Comparison of ENCODE assay signal across 9 cellular contexts in genomic region chr16:56607675-56608042, GRCh38. TPM values are rescaled to one million over a fixed set of nuclear protein-coding genes. Genes with fewer than 3 reads are reported as not detected.
DNase-seq lines count a peak whose midpoint lies in the region; ATAC-seq and TF ChIP-seq lines count a peak whose summit lies in the region.
"Had no signal": no experiment of that assay in that cellular context is flagged by ENCODE, and none has a peak within 500 bp of the region (broad histone marks: within the 10 kb centered on the region; RNA-seq: fewer than 3 reads in every experiment).

No MANE protein-coding gene starts in this region.

- no peak overlapping the region for H3K9ac ChIP-seq in SU-DHL-6 (ENCODE audit: low read length)

- H3K36me3 ChIP-seq in DOHH2 (ENCODE audit: control insufficient read depth, low read length), result no peaks in the 10 kb centered on the region
- no peaks in the 10 kb centered on the region for H3K36me3 ChIP-seq in SU-DHL-6 (ENCODE audit: low read length)
- H3K36me3 ChIP-seq in esophagus squamous epithelium, result no peaks in the 10 kb centered on the region
- no peaks in the 10 kb centered on the region for H3K36me3 ChIP-seq in prostate gland

- H3K27ac ChIP-seq in DOHH2 (ENCODE audit: low read depth, low read length) (no peak overlapping the region), SU-DHL-6 (ENCODE audit: low read depth, low read length) (no peak overlapping the region), esophagus squamous epithelium (peak overlapping the region; percentile 82 to 95 (median 90)), prostate gland (peak overlapping the region; percentile 86 to 90)

- DNase-seq in esophagus squamous epithelium (lab: John Stamatoyannopoulos, UW) (no peak), prostate gland (ENCODE audit: low spot score) (no peak), D341Med (ENCODE audit: low spot score) (no peak), COLO829 (ENCODE audit: low spot score) (no peak)
- DNase-seq in stimulated activated CD4-positive, alpha-beta T cell treated with anti-CD3 and anti-CD28 coated beads, Interleukin-4, amount 100 ng/mL, for 4 hours, result no peak

- H2AFZ ChIP-seq in SU-DHL-6 (ENCODE audit: low read depth, low read length, severe bottlenecking), result no peak overlapping the region

- intact Hi-C loops in esophagus squamous epithelium (cut with DNase I), result loop anchor here (10.0 kb wide), 1 partner anchor 87 kb away; no protein-coding TSS in a partner anchor
- intact Hi-C loops in prostate gland (cut with DNase I), result loop anchor here (5.0 kb wide), 1 partner anchor 75 kb away; the partner anchor contains the start of gene MT1X

- H3K4me2 ChIP-seq in DOHH2 (ENCODE audit: low read length), result peak overlapping the region; percentile 83
- H3K4me2 ChIP-seq in SU-DHL-6 (ENCODE audit: low read depth, low read length, poor library complexity, severe bottlenecking), result peak overlapping the region; percentile 75

- H3K9me3 ChIP-seq in DOHH2 (ENCODE audit: control insufficient read depth, insufficient read depth, low read length) (no peaks in the 10 kb centered on the region), SU-DHL-6 (ENCODE audit: insufficient read depth, low read length) (no peaks in the 10 kb centered on the region), esophagus squamous epithelium (no peaks in the 10 kb centered on the region), prostate gland (no peaks in the 10 kb centered on the region)

- H3F3A ChIP-seq in DOHH2 (ENCODE audit: control insufficient read depth, insufficient read depth) (no peaks in the 10 kb centered on the region), SU-DHL-6 (ENCODE audit: insufficient read depth) (no peaks in the 10 kb centered on the region)

- H3K4me1 ChIP-seq in DOHH2 (ENCODE audit: control insufficient read depth, low read length) (peaks cover 27% of the 10 kb centered on the region), esophagus squamous epithelium (peaks cover 39 to 69% (median 49%) of the 10 kb centered on the region in 3 donors), prostate gland (replicated peaks) (peaks cover 22% of the 10 kb centered on the region)

- H3K27me3 ChIP-seq in DOHH2 (ENCODE audit: control insufficient read depth, low read length) (peaks cover 16% of the 10 kb centered on the region), SU-DHL-6 (ENCODE audit: low read length) (no peaks in the 10 kb centered on the region), esophagus squamous epithelium (no peaks in the 10 kb centered on the region), prostate gland (replicated peaks; ENCODE audit: insufficient read depth) (no peaks in the 10 kb centered on the region)

- H3K9me2 ChIP-seq in DOHH2 (replicated peaks; ENCODE audit: control insufficient read depth, low read length), result no peaks in the 10 kb centered on the region
- no peaks in the 10 kb centered on the region for H3K9me2 ChIP-seq in SU-DHL-6 (replicated peaks; ENCODE audit: insufficient read depth, low read length)

- no peak for TF ChIP-seq CTCF in DOHH2 (IDR thresholded peaks at IDR 0.05; ENCODE audit: low read depth, low read length, poor library complexity, severe bottlenecking)
- no peak for TF ChIP-seq CTCF in SU-DHL-6 (IDR thresholded peaks at IDR 0.05; ENCODE audit: insufficient read depth, low read length, poor library complexity, severe bottlenecking)
- TF ChIP-seq CTCF in esophagus squamous epithelium (IDR thresholded peaks at IDR 0.05), result no peak
- no peak for TF ChIP-seq CTCF in prostate gland (IDR thresholded peaks at IDR 0.05)

- no peak overlapping the region for H3K4me3 ChIP-seq in DOHH2 (ENCODE audit: low read length)
- H3K4me3 ChIP-seq in SU-DHL-6 (ENCODE audit: insufficient read depth, low read length, poor library complexity, severe bottlenecking), result no peak overlapping the region
- peak overlapping the region in 2 of 4 donors; percentile 59 to 66 for H3K4me3 ChIP-seq in esophagus squamous epithelium
- no peak overlapping the region for H3K4me3 ChIP-seq in prostate gland

- H4K20me1 ChIP-seq in DOHH2 (ENCODE audit: control insufficient read depth, insufficient read depth, low read depth, low read length) (no peaks in the 10 kb centered on the region), SU-DHL-6 (ENCODE audit: low read depth, low read length) (no peaks in the 10 kb centered on the region)

- WGBS in esophagus squamous epithelium, 2 donors, result 45 to 51% methylated on average over 2 of the region's 2 CpGs
- 67% methylated on average over 2 of the region's 2 CpGs for WGBS in prostate gland

- H3K79me2 ChIP-seq in DOHH2 (ENCODE audit: control insufficient read depth, low read length) (no peaks in the 10 kb centered on the region), SU-DHL-6 (ENCODE audit: insufficient read depth, low read length) (no peaks in the 10 kb centered on the region)

- TF ChIP-seq POLR2A in esophagus squamous epithelium (IDR thresholded peaks at IDR 0.05), result no peak
- TF ChIP-seq POLR2A in prostate gland (IDR thresholded peaks at IDR 0.05), result no peak

- ATAC-seq in HG02588 (IDR thresholded peaks at IDR 0.05; ENCODE audit: unreplicated experiment), result no peak

RNA-seq across cellular contexts. Expression of gene MT2A, which starts 0.7 kb away (rescaled TPM):
- total RNA-seq in esophagus squamous epithelium (100 to 1,000 TPM in 2 of 4 donors, 10 to 100 TPM in 2; 76.5 to 157 (median 96.2) TPM), prostate gland (100 to 1,000 TPM; 134 to 214 TPM)

RNA-seq across cellular contexts. Expression of gene MT1E, which starts 17.9 kb away (rescaled TPM):
- total RNA-seq in esophagus squamous epithelium (100 to 1,000 TPM in 1 of 4 donors, 10 to 100 TPM in 3; 52.4 to 106 (median 88.7) TPM), prostate gland (100 to 1,000 TPM; 110 to 339 TPM)

RNA-seq across cellular contexts. Expression of gene MT3, which starts 18.3 kb away (rescaled TPM):
- total RNA-seq in esophagus squamous epithelium (not detected), prostate gland (1 to 10 TPM in 1 of 2 donors, not detected in 1; 1.6 TPM)
- total RNA-seq: M059J had no signal

RNA-seq across cellular contexts. Expression of gene MT1M, which starts 24.8 kb away (rescaled TPM):
- total RNA-seq in esophagus squamous epithelium, result 1 to 10 TPM in 2 of 4 donors, under 1 TPM in 1, not detected in 1; 0.57 to 7.4 (median 4.8) TPM
- 10 to 100 TPM; 14.8 to 37.4 TPM for total RNA-seq in prostate gland

RNA-seq across cellular contexts. Expression of gene MT1A, which starts 30.8 kb away (rescaled TPM):
- total RNA-seq in esophagus squamous epithelium, result 10 to 100 TPM in 1 of 4 donors, 1 to 10 TPM in 2, not detected in 1; 3.3 to 34.2 (median 5.3) TPM
- total RNA-seq in prostate gland, result 1 to 10 TPM in 1 of 2 donors, not detected in 1; 6.9 TPM

Comparison
In these comparisons a context has a peak if more than half of its experiments do, and no peak if none do; other contexts are left out.
1. H3K27ac ChIP-seq: peak in esophagus squamous epithelium (4 of 4) and prostate gland (2 of 2); none in DOHH2 (single experiment) and SU-DHL-6 (single experiment).